17 cellular contexts compared by ENCODE assay signal in the genomic region with DNA sequence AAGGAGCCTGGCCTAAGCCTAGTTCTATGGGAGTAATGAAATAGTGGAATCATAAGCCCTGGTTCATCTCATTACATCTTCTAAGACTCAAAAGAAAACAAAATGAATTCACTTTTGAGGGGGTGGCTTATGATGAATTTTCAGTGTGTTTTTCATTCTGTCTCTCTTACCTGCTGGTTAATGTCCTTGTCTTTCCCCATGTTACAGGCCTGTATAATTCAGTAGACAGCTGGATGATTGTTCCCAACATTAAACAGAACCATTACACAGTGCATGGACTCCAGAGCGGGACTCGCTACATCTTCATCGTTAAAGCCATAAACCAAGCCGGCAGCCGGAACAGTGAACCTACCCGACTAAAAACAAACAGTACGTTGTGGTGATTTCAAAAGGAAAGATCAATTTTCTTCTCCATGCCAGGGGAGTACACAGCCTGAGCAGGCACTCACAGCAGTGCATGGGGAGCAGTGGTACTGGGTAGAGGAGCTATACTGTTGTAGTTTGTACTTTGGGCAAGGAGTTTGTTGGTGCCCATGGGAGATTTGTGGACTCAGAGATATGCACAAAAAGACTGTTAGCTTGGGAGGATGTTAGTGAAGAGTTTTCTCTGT. TPM values are rescaled to one million over a fixed set of nuclear protein-coding genes. Genes with fewer than 3 reads are reported as not detected.
DNase-seq lines count a peak whose midpoint lies in the region; ATAC-seq lines count a peak whose summit lies in the region.
"Had no signal": no experiment of that assay in that cellular context is flagged by ENCODE, and none has a peak within 500 bp of the region (broad histone marks: within the 10 kb centered on the region; RNA-seq: fewer than 3 reads in every experiment).

No MANE protein-coding gene starts in this region.

- peaks cover 4% of the 10 kb centered on the region for H3K36me3 Mint-ChIP-seq in activated naive CD8-positive, alpha-beta T cell
- H3K36me3 Mint-ChIP-seq in activated naive CD8-positive, alpha-beta T cell treated with anti-CD3 and anti-CD28 coated beads, Interleukin-2, amount 50 U/mL, for 24 hours (ENCODE audit: low read depth) = peaks cover 2% of the 10 kb centered on the region

- H3K4me1 Mint-ChIP-seq in activated naive CD8-positive, alpha-beta T cell (ENCODE audit: low read depth) = no peaks in the 10 kb centered on the region
- no peaks in the 10 kb centered on the region for H3K4me1 Mint-ChIP-seq in activated naive CD8-positive, alpha-beta T cell treated with anti-CD3 and anti-CD28 coated beads, Interleukin-2, amount 50 U/mL, for 24 hours
- H3K4me1 Mint-ChIP-seq: CD4-positive, alpha-beta memory T cell had no signal

- no peak for DNase-seq in activated naive CD8-positive, alpha-beta T cell treated with anti-CD3 and anti-CD28 coated beads, Interleukin-2, amount 50 U/mL, for 24 hours
- DNase-seq in NCI-H1092 (lab: John Stamatoyannopoulos, UW) (peak; percentile 23), left colon (no peak), OCI-M2 (lab: John Stamatoyannopoulos, UW; ENCODE audit: unreplicated experiment) (no peak), glomerular visceral epithelial cell (ENCODE audit: extremely low spot score) (no peak)
- DNase-seq: 8988T; C1 segment of cervical spinal cord; CD4-positive, alpha-beta memory T cell; COR-L47; DMS153; DND-41; GM23248; H7; HCEC 1CT had no signal

- peak overlapping the region; percentile 46 for H3K27ac Mint-ChIP-seq in activated naive CD8-positive, alpha-beta T cell
- H3K27ac Mint-ChIP-seq in activated naive CD8-positive, alpha-beta T cell treated with anti-CD3 and anti-CD28 coated beads, Interleukin-2, amount 50 U/mL, for 24 hours = no peak overlapping the region
- H3K27ac Mint-ChIP-seq: CD4-positive, alpha-beta memory T cell had no signal

- H3K9me3 Mint-ChIP-seq in activated naive CD8-positive, alpha-beta T cell (ENCODE audit: low read depth) = no peaks in the 10 kb centered on the region
- H3K9me3 Mint-ChIP-seq in activated naive CD8-positive, alpha-beta T cell treated with anti-CD3 and anti-CD28 coated beads, Interleukin-2, amount 50 U/mL, for 24 hours = no peaks in the 10 kb centered on the region
- H3K9me3 Mint-ChIP-seq: CD4-positive, alpha-beta memory T cell had no signal

- H3K4me3 Mint-ChIP-seq in activated naive CD8-positive, alpha-beta T cell = no peak overlapping the region
- no peak overlapping the region for H3K4me3 Mint-ChIP-seq in activated naive CD8-positive, alpha-beta T cell treated with anti-CD3 and anti-CD28 coated beads, Interleukin-2, amount 50 U/mL, for 24 hours
- H3K4me3 Mint-ChIP-seq: CD4-positive, alpha-beta memory T cell had no signal

- no peaks in the 10 kb centered on the region for H3K27me3 Mint-ChIP-seq in activated naive CD8-positive, alpha-beta T cell
- no peaks in the 10 kb centered on the region for H3K27me3 Mint-ChIP-seq in activated naive CD8-positive, alpha-beta T cell treated with anti-CD3 and anti-CD28 coated beads, Interleukin-2, amount 50 U/mL, for 24 hours
- H3K27me3 Mint-ChIP-seq: CD4-positive, alpha-beta memory T cell had no signal

- intact Hi-C loops in left colon (cut with DNase I, micrococcal nuclease) = no loop called here

- no peak for ATAC-seq in activated naive CD8-positive, alpha-beta T cell treated with anti-CD3 and anti-CD28 coated beads, Interleukin-2, amount 50 U/mL, for 24 hours
- ATAC-seq in left colon (peak; percentile 20), GM19463 (IDR thresholded peaks at IDR 0.05; ENCODE audit: unreplicated experiment) (no peak)

RNA-seq across cellular contexts. Expression of a gene that starts 57.9 kb away (rescaled TPM):
- not detected for total RNA-seq in left colon
- total RNA-seq: A673; CD4-positive, alpha-beta memory T cell; GM23248; H7 had no signal
